ENCODE assay signal across 8 cellular contexts in the genomic region with DNA sequence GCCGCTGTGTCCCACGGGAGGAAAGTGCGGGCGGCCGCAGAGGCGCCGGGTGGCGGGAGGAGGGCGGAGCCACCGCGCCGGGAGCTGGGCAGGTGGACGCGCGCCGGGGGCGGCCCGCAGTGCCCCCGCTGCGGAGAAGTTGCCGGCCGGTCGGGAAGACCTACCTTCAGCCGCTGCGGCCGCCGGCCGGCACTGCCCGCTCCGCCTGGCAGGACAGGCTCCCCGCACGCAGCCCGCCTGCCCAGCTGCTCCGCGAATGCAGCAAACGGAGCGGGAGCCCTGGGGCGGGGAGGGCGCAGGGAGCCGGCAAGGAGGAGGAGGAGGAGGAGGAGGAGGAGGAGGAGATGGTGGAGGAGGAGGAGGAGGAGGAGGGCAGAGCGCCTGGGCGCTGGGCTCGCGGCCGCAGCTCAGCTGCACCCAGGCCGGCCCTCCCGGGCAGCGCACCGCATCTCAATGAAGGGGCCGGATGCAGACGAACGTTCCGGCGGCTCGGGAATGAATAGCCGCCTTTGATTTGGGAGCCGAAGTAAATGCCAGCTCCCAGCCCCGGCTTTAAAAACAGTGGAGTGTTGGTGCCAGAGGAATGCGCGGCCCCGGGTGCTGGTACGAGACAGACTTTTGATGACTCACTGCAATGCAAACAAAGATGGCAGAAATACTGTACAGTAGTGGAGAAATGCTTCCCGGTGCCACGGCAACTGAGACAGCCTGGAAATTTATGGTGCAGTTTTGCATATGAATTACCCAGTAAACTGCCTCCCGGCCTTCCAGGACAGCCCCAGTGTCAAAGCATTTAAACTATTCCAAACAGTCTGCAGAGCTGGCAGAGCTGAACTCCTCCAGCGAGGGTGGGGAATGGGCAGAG. TPM values are rescaled to one million over a fixed set of nuclear protein-coding genes. Genes with fewer than 3 reads are reported as not detected.
A peak's percentile ranks its signal among the peaks of the same experiment; 100 is the strongest.
DNase-seq lines count a peak whose midpoint lies in the region; ATAC-seq, FAIRE-seq and TF ChIP-seq lines count a peak whose summit lies in the region.

No MANE protein-coding gene starts in this region.

- no peak for ATAC-seq in GM18517 (IDR thresholded peaks at IDR 0.05; ENCODE audit: unreplicated experiment)

- peaks cover 8% of the 10 kb centered on the region for H3K4me1 ChIP-seq in CD8-positive, alpha-beta memory T cell (ENCODE audit: insufficient read depth, low read length)
- peaks cover 33% of the 10 kb centered on the region for H3K4me1 ChIP-seq in skeletal muscle satellite cell (ENCODE audit: control insufficient read depth, insufficient read depth, low read length)

- H3K36me3 Mint-ChIP-seq in CD8-positive, alpha-beta memory T cell: peaks cover 0 to 14% (median 0%) of the 10 kb centered on the region in 3 donors

- CTCF ChIA-PET in CD8-positive, alpha-beta memory T cell (lab: Charles Lee): interaction anchor here (0.6 to 0.9 kb wide), 2 partner anchors 14 to 72 kb away, joined by 3 read pairs; no protein-coding TSS in a partner anchor

- H3K9me3 Mint-ChIP-seq in CD8-positive, alpha-beta memory T cell: no peaks in the 10 kb centered on the region

- no peaks in the 10 kb centered on the region for H3K9me3 ChIP-seq in CD8-positive, alpha-beta memory T cell (ENCODE audit: low read length)
- no peaks in the 10 kb centered on the region for H3K9me3 ChIP-seq in skeletal muscle satellite cell (replicated peaks; ENCODE audit: low read length)

- DNase-seq in CD8-positive, alpha-beta memory T cell: no peak
- peak; percentile 86 for DNase-seq in HTR-8/SVneo (ENCODE audit: insufficient read length, low spot score)
- DNase-seq in RCC 7860 (ENCODE audit: low spot score): peak; percentile 97
- DNase-seq in dedifferentiated amniotic fluid mesenchymal stem cell (ENCODE audit: extremely low spot score): peak; percentile 92
- DNase-seq in kidney epithelial cell (ENCODE audit: low read depth): peak; percentile 90
- no peak for DNase-seq in NCI-H82 treated with DMSO at 0.1 percent for 48 hours (lab: John Stamatoyannopoulos, UW; ENCODE audit: unreplicated experiment)

- H3K27me3 Mint-ChIP-seq in CD8-positive, alpha-beta memory T cell: peaks cover 6 to 9% of the 10 kb centered on the region in 2 donors

- peaks cover 8 to 30% (median 17%) of the 10 kb centered on the region in 3 donors for H3K4me1 Mint-ChIP-seq in CD8-positive, alpha-beta memory T cell

- H3K27me3 ChIP-seq in CD8-positive, alpha-beta memory T cell (ENCODE audit: insufficient read depth, low read length, poor library complexity, severe bottlenecking): no peaks in the 10 kb centered on the region
- H3K27me3 ChIP-seq in kidney epithelial cell (ENCODE audit: control insufficient read depth, insufficient read depth, low read length) (no peaks in the 10 kb centered on the region), skeletal muscle satellite cell (ENCODE audit: control insufficient read depth, insufficient read depth, low read length) (no peaks in the 10 kb centered on the region)

- H3K4me2 ChIP-seq in skeletal muscle satellite cell (ENCODE audit: low read length): peak overlapping the region; percentile 95

- FAIRE-seq in HTR-8/SVneo (lab: Jason Lieb, UNC): no peak
- FAIRE-seq in RCC 7860 (lab: Jason Lieb, UNC): peak; percentile 92

- no peak overlapping the region for H3K4me3 ChIP-seq in CD8-positive, alpha-beta memory T cell (ENCODE audit: low read length)
- peak overlapping the region; percentile 55 for H3K4me3 ChIP-seq in kidney epithelial cell (ENCODE audit: low read depth, low read length)
- peak overlapping the region; percentile 73 for H3K4me3 ChIP-seq in skeletal muscle satellite cell (ENCODE audit: low read length)

- H3K27ac Mint-ChIP-seq in CD8-positive, alpha-beta memory T cell: peak overlapping the region in 2 of 8 donors; percentile 33 to 50

- peak overlapping the region; percentile 34 to 87 (median 73) for H3K4me3 Mint-ChIP-seq in CD8-positive, alpha-beta memory T cell

- no peak for TF ChIP-seq CTCF in kidney epithelial cell (IDR thresholded peaks at IDR 0.05; ENCODE audit: insufficient read depth, low read length, poor library complexity, severe bottlenecking)

- no peak overlapping the region for H3K27ac ChIP-seq in CD8-positive, alpha-beta memory T cell (ENCODE audit: low read depth, low read length)

- POLR2A ChIA-PET in CD8-positive, alpha-beta memory T cell (lab: Charles Lee): no interaction called here

- no peaks in the 10 kb centered on the region for H3K36me3 ChIP-seq in CD8-positive, alpha-beta memory T cell (ENCODE audit: insufficient read depth, low read length)
- H3K36me3 ChIP-seq in kidney epithelial cell (ENCODE audit: control insufficient read depth, insufficient read depth, low read length) (peaks cover 3% of the 10 kb centered on the region), skeletal muscle satellite cell (ENCODE audit: insufficient read depth, low read length) (peaks cover 13% of the 10 kb centered on the region)

- H3K9ac ChIP-seq in skeletal muscle satellite cell (ENCODE audit: low read depth, low read length): peak overlapping the region; percentile 82

RNA-seq across cellular contexts. Expression of gene NACC2, which starts 43.3 kb away (rescaled TPM):
- 1 to 10 TPM; 9.0 to 9.1 TPM for total RNA-seq in CD8-positive, alpha-beta memory T cell
- polyA plus RNA-seq in CD8-positive, alpha-beta memory T cell: 2.9 TPM
- 26.0 and 26.6 TPM in 2 replicates for total RNA-seq in kidney epithelial cell
- total RNA-seq in skeletal muscle satellite cell (2012; rRNA removed): 19.9 and 20.0 TPM in 2 replicates

Comparison
In these comparisons a context has a peak if more than half of its experiments do, and no peak if none do; other contexts are left out.
1. DNase-seq: peak in HTR-8/SVneo (single experiment), RCC 7860 (single experiment), dedifferentiated amniotic fluid mesenchymal stem cell (single experiment) and kidney epithelial cell (single experiment); none in CD8-positive, alpha-beta memory T cell (0 of 5) and NCI-H82 treated with DMSO at 0.1 percent for 48 hours (single experiment).